Comparison of ENCODE assay signal across 1 cellular context in genomic region chr15:43093026-43093425, GRCh38.
TF ChIP-seq lines count a peak whose summit lies in the region.

No MANE protein-coding gene starts in this region.

TF ChIP-seq in IMR-90, 13 proteins besides CTCF, POLR2A, EP300 and RAD21 (continued from another document):
- TF ChIP-seq CHD1 (IDR thresholded peaks at IDR 0.05; ENCODE audit: low read depth, low read length) = no peak
- TF ChIP-seq USF2 (IDR thresholded peaks at IDR 0.05; ENCODE audit: low read depth, low read length) = no peak
- no peak for TF ChIP-seq BHLHE40 (IDR thresholded peaks at IDR 0.05; ENCODE audit: low read depth, low read length)
- no peak for TF ChIP-seq SMC3 (IDR thresholded peaks at IDR 0.05; ENCODE audit: low read depth, low read length)
- TF ChIP-seq RCOR1 (IDR thresholded peaks at IDR 0.05; ENCODE audit: insufficient replicate concordance, low read length) = no peak
- no peak for TF ChIP-seq CEBPB (IDR thresholded peaks at IDR 0.05; ENCODE audit: low read depth, low read length)
- TF ChIP-seq FOS (IDR thresholded peaks at IDR 0.05; ENCODE audit: low read depth, low read length) = no peak
- no peak for TF ChIP-seq MXI1 (IDR thresholded peaks at IDR 0.05; ENCODE audit: borderline replicate concordance, low read depth, low read length)
- TF ChIP-seq, protein P1, sequence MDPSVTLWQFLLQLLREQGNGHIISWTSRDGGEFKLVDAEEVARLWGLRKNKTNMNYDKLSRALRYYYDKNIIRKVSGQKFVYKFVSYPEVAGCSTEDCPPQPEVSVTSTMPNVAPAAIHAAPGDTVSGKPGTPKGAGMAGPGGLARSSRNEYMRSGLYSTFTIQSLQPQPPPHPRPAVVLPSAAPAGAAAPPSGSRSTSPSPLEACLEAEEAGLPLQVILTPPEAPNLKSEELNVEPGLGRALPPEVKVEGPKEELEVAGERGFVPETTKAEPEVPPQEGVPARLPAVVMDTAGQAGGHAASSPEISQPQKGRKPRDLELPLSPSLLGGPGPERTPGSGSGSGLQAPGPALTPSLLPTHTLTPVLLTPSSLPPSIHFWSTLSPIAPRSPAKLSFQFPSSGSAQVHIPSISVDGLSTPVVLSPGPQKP (IDR thresholded peaks at IDR 0.05; ENCODE audit: borderline replicate concordance, low read depth, low read length) = no peak
- TF ChIP-seq MAZ (IDR thresholded peaks at IDR 0.05; ENCODE audit: borderline replicate concordance, low read depth, low read length) = no peak
- no peak for TF ChIP-seq MAFK (IDR thresholded peaks at IDR 0.05; ENCODE audit: low read depth, low read length)
- no peak for TF ChIP-seq RFX5 (IDR thresholded peaks at IDR 0.05; ENCODE audit: low read depth, low read length)
